12 cellular contexts compared by ENCODE assay signal in genomic region chr13:114236224-114236623, GRCh38. TPM values are rescaled to one million over a fixed set of nuclear protein-coding genes. Genes with fewer than 3 reads are reported as not detected.
DNase-seq lines count a peak whose midpoint lies in the region; ATAC-seq, FAIRE-seq and TF ChIP-seq lines count a peak whose summit lies in the region.
"Had no signal": no experiment of that assay in that cellular context is flagged by ENCODE, and none has a peak within 500 bp of the region (broad histone marks: within the 10 kb centered on the region; RNA-seq: fewer than 3 reads in every experiment).

No MANE protein-coding gene starts in this region.

- H3K9me3 Mint-ChIP-seq in astrocyte (ENCODE audit: unreplicated experiment) = no peaks in the 10 kb centered on the region

- H3K36me3 ChIP-seq in heart right ventricle (peaks cover 0 to 49% (median 37%) of the 10 kb centered on the region in 9 donors), astrocyte (ENCODE audit: insufficient read depth, low read length) (peaks cover 37% of the 10 kb centered on the region), right lobe of liver (peaks cover 0 to 46% (median 27%) of the 10 kb centered on the region in 4 donors), uterus (no peaks in the 10 kb centered on the region)

- WGBS in heart right ventricle, 2 donors = 80% methylated on average over 4 of the region's 4 CpGs
- WGBS in right lobe of liver (ENCODE audit: insufficient coverage, low coverage, low lambda C conversion rate, missing lambda C conversion rate) = 64% methylated on average over 4 of the region's 4 CpGs

- H3K9me3 ChIP-seq in heart right ventricle = no peaks in the 10 kb centered on the region
- no peaks in the 10 kb centered on the region for H3K9me3 ChIP-seq in astrocyte (ENCODE audit: insufficient read depth, low read depth, low read length)
- no peaks in the 10 kb centered on the region for H3K9me3 ChIP-seq in right lobe of liver
- no peaks in the 10 kb centered on the region for H3K9me3 ChIP-seq in uterus

- peaks cover 0 to 6% (median 0%) of the 10 kb centered on the region in 7 donors for H3K27me3 ChIP-seq in heart right ventricle
- no peaks in the 10 kb centered on the region for H3K27me3 ChIP-seq in astrocyte (ENCODE audit: insufficient read depth, low read length)
- H3K27me3 ChIP-seq in right lobe of liver = no peaks in the 10 kb centered on the region
- no peaks in the 10 kb centered on the region for H3K27me3 ChIP-seq in uterus

- H3K4me3 ChIP-seq in heart right ventricle = peak overlapping the region in 7 of 10 donors; percentile 77 to 99 (median 94)
- peak overlapping the region; percentile 92 for H3K4me3 ChIP-seq in astrocyte (ENCODE audit: insufficient read depth, low read depth, low read length)
- H3K4me3 ChIP-seq in right lobe of liver = peak overlapping the region; percentile 96 to 97 (median 96)
- peak overlapping the region; percentile 69 to 73 for H3K4me3 ChIP-seq in uterus

- peaks cover 7% of the 10 kb centered on the region for H3K4me1 Mint-ChIP-seq in astrocyte (ENCODE audit: low read depth, unreplicated experiment)

- no peak overlapping the region for H3K27ac Mint-ChIP-seq in astrocyte (ENCODE audit: unreplicated experiment)

- H3K79me2 ChIP-seq in astrocyte (ENCODE audit: insufficient read depth, low read length) = peaks cover 26% of the 10 kb centered on the region

- H3K27me3 Mint-ChIP-seq in astrocyte (ENCODE audit: low read depth, unreplicated experiment) = no peaks in the 10 kb centered on the region

- H3K4me2 ChIP-seq in astrocyte (ENCODE audit: low read length) = peak overlapping the region; percentile 86

- no peak overlapping the region for H2AFZ ChIP-seq in astrocyte (ENCODE audit: low read depth, low read length)

- peak overlapping the region; percentile 98 for H3K4me3 Mint-ChIP-seq in astrocyte (ENCODE audit: unreplicated experiment)

- TF ChIP-seq CTCF in heart right ventricle (IDR thresholded peaks at IDR 0.05) (no peak), astrocyte (IDR thresholded peaks at IDR 0.05; ENCODE audit: insufficient read depth, low read depth, low read length) (no peak), right lobe of liver (IDR thresholded peaks at IDR 0.05) (no peak), uterus (IDR thresholded peaks at IDR 0.05) (no peak)

- H3K27ac ChIP-seq in heart right ventricle (peak overlapping the region in 2 of 10 donors; percentile 89 to 93), astrocyte (ENCODE audit: low read depth, low read length) (no peak overlapping the region), right lobe of liver (peak overlapping the region in 2 of 3 donors; percentile 67 to 85), uterus (peak overlapping the region in 1 of 2 donors; percentile 67)

- H3K9ac ChIP-seq in astrocyte (ENCODE audit: low read length) = peak overlapping the region; percentile 78

- intact Hi-C loops in heart right ventricle (cut with DNase I) = no loop called here
- intact Hi-C loops in cardiac septum (cut with DNase I) = no loop called here
- intact Hi-C loops in right lobe of liver (cut with DNase I) = no loop called here
- intact Hi-C loops in uterus (cut with DNase I; ENCODE audit: low total_unique reads) = no loop called here

- ATAC-seq in heart right ventricle (no peak), right lobe of liver (no peak), GM18870 (IDR thresholded peaks at IDR 0.05; ENCODE audit: unreplicated experiment) (no peak)

- peaks cover 7% of the 10 kb centered on the region for H3K36me3 Mint-ChIP-seq in astrocyte (ENCODE audit: low read depth, unreplicated experiment)

- no peak for TF ChIP-seq POLR2A in right lobe of liver (IDR thresholded peaks at IDR 0.05)
- TF ChIP-seq POLR2A in uterus (IDR thresholded peaks at IDR 0.05) = no peak
- TF ChIP-seq POLR2A in erythroblast (IDR thresholded peaks at IDR 0.05; ENCODE audit: low read length) = no peak

- H4K20me1 ChIP-seq in astrocyte (ENCODE audit: insufficient read depth, low read length) = peaks cover 25% of the 10 kb centered on the region

- DNase-seq in heart right ventricle = no peak
- no peak for DNase-seq in cardiac septum (ENCODE audit: low spot score)
- no peak for DNase-seq in astrocyte (ENCODE audit: low read depth)
- DNase-seq in right lobe of liver = no peak
- no peak for DNase-seq in uterus
- no peak for DNase-seq in activated CD8-positive, alpha-beta memory T cell treated with anti-CD3 and anti-CD28 coated beads, Interleukin-2, amount 50 U/mL, for 4 hours
- no peak for DNase-seq in erythroblast (lab: John Stamatoyannopoulos, UW)
- DNase-seq: activated gamma-delta T cell treated with Interleukin-2 at 50 U/mL for 16 hours, NCI-H510A treated with DMSO at 0.1 percent for 48 hours had no signal

- no peak for FAIRE-seq in astrocyte (lab: Jason Lieb, UNC)

- H3K4me1 ChIP-seq in heart right ventricle (peaks cover 0 to 22% (median 17%) of the 10 kb centered on the region in 9 donors), astrocyte (ENCODE audit: insufficient read depth, low read length) (peaks cover 5% of the 10 kb centered on the region), right lobe of liver (peaks cover 0 to 11% (median 0%) of the 10 kb centered on the region in 4 donors), uterus (peaks cover 0 to 7% of the 10 kb centered on the region in 2 donors)

RNA-seq across cellular contexts. Expression of gene CDC16, which starts 1.5 kb away (rescaled TPM):
- total RNA-seq in heart right ventricle (10 to 100 TPM; 27.8 to 37.6 (median 30.4) TPM), cardiac septum (32.0 TPM), astrocyte (77.0 and 81.0 TPM in 2 replicates), right lobe of liver (10 to 100 TPM; 28.4 to 47.6 (median 35.8) TPM), uterus (100 to 1,000 TPM in 1 of 4 donors, 10 to 100 TPM in 3; 25.0 to 103 (median 53.5) TPM)
- 10 to 100 TPM; 29.4 to 76.6 TPM for polyA plus RNA-seq in heart right ventricle

RNA-seq across cellular contexts. Expression of gene UPF3A, which starts 45.2 kb away (rescaled TPM):
- total RNA-seq in heart right ventricle (10 to 100 TPM; 16.6 to 29.2 (median 19.4) TPM), cardiac septum (28.8 TPM), astrocyte (37.5 and 44.8 TPM in 2 replicates), right lobe of liver (10 to 100 TPM; 10.6 to 24.3 (median 14.8) TPM), uterus (10 to 100 TPM; 15.0 to 74.1 (median 34.9) TPM)
- polyA plus RNA-seq in heart right ventricle = 100 to 1,000 TPM in 1 of 2 donors, 10 to 100 TPM in 1; 26.8 to 105 TPM

RNA-seq across cellular contexts. Expression of gene CFAP97D2, which starts 57.2 kb away (rescaled TPM):
- total RNA-seq in heart right ventricle = not detected
- polyA plus RNA-seq in heart right ventricle = not detected
- not detected for total RNA-seq in cardiac septum
- total RNA-seq in astrocyte = not detected in 2 replicates
- total RNA-seq in right lobe of liver = not detected
- total RNA-seq in uterus = not detected
- total RNA-seq: Daoy, subcutaneous adipose tissue had no signal
